12 cellular contexts compared by ENCODE assay signal in genomic region chr3:48435223-48435595, GRCh38. TPM values are rescaled to one million over a fixed set of nuclear protein-coding genes. Genes with fewer than 3 reads are reported as not detected.
DNase-seq lines count a peak whose midpoint lies in the region; FAIRE-seq and TF ChIP-seq lines count a peak whose summit lies in the region.
"Had no signal": no experiment of that assay in that cellular context is flagged by ENCODE, and none has a peak within 500 bp of the region (broad histone marks: within the 10 kb centered on the region; RNA-seq: fewer than 3 reads in every experiment).

No MANE protein-coding gene starts in this region.

- H3K27ac ChIP-seq in keratinocyte (ENCODE audit: control insufficient read depth, insufficient read depth, low read length) (peak overlapping the region; percentile 36), spleen (peak overlapping the region in 6 of 8 donors; percentile 70 to 89 (median 74))
- H3K27ac ChIP-seq: KMS-11 had no signal

- 87 to 92% (median 92%) methylated on average over 4 of the region's 4 CpGs for WGBS in spleen, 5 donors

- peaks cover 7% of the 10 kb centered on the region for H3K36me3 ChIP-seq in adipocyte (ENCODE audit: control insufficient read depth, insufficient read depth, low read length, severe bottlenecking)
- peaks cover 4 to 18% of the 10 kb centered on the region in 2 experiments for H3K36me3 ChIP-seq in keratinocyte (ENCODE audit: control insufficient read depth in 2 of 2, extremely low read depth in 1 of 2, insufficient read depth in 2 of 2, low read length in 2 of 2)
- peaks cover 0 to 34% (median 18%) of the 10 kb centered on the region in 6 donors for H3K36me3 ChIP-seq in spleen

- H3K4me2 ChIP-seq in keratinocyte (ENCODE audit: control insufficient read depth, extremely low read depth, insufficient read depth, low read depth, low read length), result peak overlapping the region; percentile 27
- H3K4me2 ChIP-seq: KMS-11 had no signal

- intact Hi-C loops in CD14-positive monocyte (cut with micrococcal nuclease), result loop anchor here (5.0 to 10.0 kb wide), 2 partner anchors 33 to 240 kb away; no protein-coding TSS in a partner anchor
- intact Hi-C loops in spleen (cut with DNase I; ENCODE audit: low total_unique reads), result loop anchor here (2.0 to 10.0 kb wide), 2 partner anchors 34 to 160 kb away; no protein-coding TSS in a partner anchor

- H3K4me1 ChIP-seq in adipocyte (ENCODE audit: control insufficient read depth, insufficient read depth, low read length) (peaks cover 50% of the 10 kb centered on the region), keratinocyte (ENCODE audit: control insufficient read depth, extremely low read depth, insufficient read depth, low read length) (peaks cover 62% of the 10 kb centered on the region), spleen (peaks cover 14 to 84% (median 50%) of the 10 kb centered on the region in 6 donors)

- H3K9me3 ChIP-seq in adipocyte (ENCODE audit: control insufficient read depth, low read length) (no peaks in the 10 kb centered on the region), keratinocyte (ENCODE audit: control insufficient read depth, low read depth, low read length) (no peaks in the 10 kb centered on the region), spleen (no peaks in the 10 kb centered on the region)
- H3K9me3 ChIP-seq: Caco-2, Peyer's patch had no signal

- H3K9me3 Mint-ChIP-seq in CD14-positive monocyte, result no peaks in the 10 kb centered on the region

- H3K4me1 Mint-ChIP-seq in CD14-positive monocyte, result peaks cover 30% of the 10 kb centered on the region

- H3K9me1 ChIP-seq in keratinocyte (ENCODE audit: control insufficient read depth, extremely low read depth, insufficient read depth, low read length), result no peaks in the 10 kb centered on the region

- H3K27ac Mint-ChIP-seq in CD14-positive monocyte, result peak overlapping the region in 1 of 7 donors; percentile 43
- H3K27ac Mint-ChIP-seq: activated CD8-positive, alpha-beta T cell treated with anti-CD3 and anti-CD28 coated beads, Interleukin-2, amount 10 ng/mL, durations not matched to agents 7 days and 5 days had no signal

- dilution Hi-C loops in keratinocyte (cut with MboI; ENCODE audit: extremely low pct_ligation_motif_present, low sequenced_read_pairs), result loop anchor here (25.0 kb wide), 1 partner anchor 173 kb away; no protein-coding TSS in a partner anchor

- H3K27me3 Mint-ChIP-seq in CD14-positive monocyte (ENCODE audit: low read depth in 3 of 3), result peaks cover 3 to 9% (median 4%) of the 10 kb centered on the region in 3 donors

- no peaks in the 10 kb centered on the region for H4K20me1 ChIP-seq in keratinocyte (ENCODE audit: control insufficient read depth, extremely low read depth, insufficient read depth, low read length)

- peaks cover 16% of the 10 kb centered on the region for H3K79me2 ChIP-seq in keratinocyte (ENCODE audit: control insufficient read depth, insufficient read depth, low read length)

- peaks cover 24 to 32% of the 10 kb centered on the region in 2 donors for H3K36me3 Mint-ChIP-seq in CD14-positive monocyte

- H3K27me3 ChIP-seq in adipocyte (replicated peaks; ENCODE audit: control insufficient read depth, insufficient read depth, low read length) (no peaks in the 10 kb centered on the region), keratinocyte (ENCODE audit: control insufficient read depth, extremely low read depth, insufficient read depth, low read length) (no peaks in the 10 kb centered on the region), spleen (replicated peaks in 1 of 7) (peaks cover 0 to 1% (median 0%) of the 10 kb centered on the region in 7 donors)
- H3K27me3 ChIP-seq: Peyer's patch had no signal

- DNase-seq in CD14-positive monocyte (ENCODE audit: low spot score), result peak; percentile 35
- no peak for DNase-seq in adipocyte (ENCODE audit: low read depth)
- DNase-seq in keratinocyte (ENCODE audit: low read depth, low spot score), result no peak
- DNase-seq in spleen, result no peak
- no peak for DNase-seq in middle frontal gyrus (ENCODE audit: extremely low spot score, low spot score)
- DNase-seq in NCI-H82 (lab: John Stamatoyannopoulos, UW), result no peak
- DNase-seq in SK-N-DZ (ENCODE audit: low spot score), result no peak
- no peak for DNase-seq in NCI-H1092 treated with DMSO at 0.1 percent for 48 hours (lab: John Stamatoyannopoulos, UW)
- DNase-seq: activated CD8-positive, alpha-beta T cell treated with anti-CD3 and anti-CD28 coated beads, Interleukin-2, amount 10 ng/mL, durations not matched to agents 7 days and 5 days had no signal

- TF ChIP-seq CTCF in CD14-positive monocyte (IDR thresholded peaks at IDR 0.05) (no peak), keratinocyte (optimal IDR thresholded peaks at IDR 0.05 in 1 of 3, IDR thresholded peaks at IDR 0.05 in 1 of 3, conservative IDR thresholded peaks at IDR 0.05 in 1 of 3; ENCODE audit: extremely low read depth in 1 of 3, insufficient read depth in 2 of 3, low read length in 3 of 3) (no peak), spleen (IDR thresholded peaks at IDR 0.05 in 8 of 11, conservative IDR thresholded peaks at IDR 0.05 in 3 of 11) (no peak)

- no peak overlapping the region for H3K4me3 Mint-ChIP-seq in CD14-positive monocyte
- H3K4me3 Mint-ChIP-seq: activated CD8-positive, alpha-beta T cell treated with anti-CD3 and anti-CD28 coated beads, Interleukin-2, amount 10 ng/mL, durations not matched to agents 7 days and 5 days had no signal

- peak overlapping the region; percentile 77 for H3K9ac ChIP-seq in adipocyte (ENCODE audit: low read length)
- H3K9ac ChIP-seq in keratinocyte (ENCODE audit: control insufficient read depth, extremely low read depth, insufficient read depth, low read length), result no peak overlapping the region
- H3K9ac ChIP-seq: KMS-11 had no signal

- no peak for TF ChIP-seq POLR2A in spleen (IDR thresholded peaks at IDR 0.05)

- no peak overlapping the region for H2AFZ ChIP-seq in keratinocyte (ENCODE audit: control insufficient read depth, low read length)

- FAIRE-seq in keratinocyte (lab: Jason Lieb, UNC), result no peak

- H3K4me3 ChIP-seq in adipocyte (ENCODE audit: low read length) (no peak overlapping the region), keratinocyte (ENCODE audit: control insufficient read depth in 2 of 3, extremely low read depth in 1 of 3, insufficient read depth in 2 of 3, low read depth in 1 of 3, low read length in 3 of 3) (no peak overlapping the region), spleen (no peak overlapping the region)
- H3K4me3 ChIP-seq: Peyer's patch had no signal

RNA-seq across cellular contexts. Expression of gene CCDC51, which starts 4.7 kb away (rescaled TPM):
- polyA plus RNA-seq in CD14-positive monocyte, result 1 to 10 TPM; 5.4 to 5.9 TPM
- polyA plus RNA-seq in keratinocyte, result 27.9 to 28.8 TPM (median 28.4 TPM) in 3 replicates
- 13.6 TPM for polyA plus RNA-seq in keratinocyte (2011; ENCODE audit: low read depth)
- 18.9 and 21.4 TPM in 2 replicates for polyA plus RNA-seq in keratinocyte (2011; cell fraction: cytosol; rRNA removed)
- polyA plus RNA-seq in keratinocyte (2011; cell fraction: nucleus; rRNA removed), result 20.3 and 22.1 TPM in 2 replicates
- 14.3 and 21.5 TPM in 2 replicates for polyA plus RNA-seq in keratinocyte (2012; ENCODE audit: low replicate concordance)
- polyA minus RNA-seq in keratinocyte, result 14.3 to 24.7 TPM (median 19.8 TPM) in 3 replicates
- 15.3 TPM for polyA minus RNA-seq in keratinocyte (2011; cell fraction: cytosol; rRNA and poly(A)+ RNA removed)
- 5.0 and 8.2 TPM in 2 replicates for polyA minus RNA-seq in keratinocyte (2011; cell fraction: nucleus; rRNA and poly(A)+ RNA removed)
- 10 to 100 TPM in 6 of 7 donors, 1 to 10 TPM in 1; 8.4 to 22.2 (median 18.7) TPM for total RNA-seq in spleen
- 10 to 100 TPM; 10.2 to 15.8 (median 12.4) TPM for polyA plus RNA-seq in spleen
- polyA plus RNA-seq in SK-N-DZ (2014; cell fraction: cytosol; rRNA removed), result 46.3 and 51.8 TPM in 2 replicates
- polyA plus RNA-seq in SK-N-DZ (2014; cell fraction: nucleus; rRNA removed), result 18.6 and 21.1 TPM in 2 replicates

RNA-seq across cellular contexts. Expression of gene TMA7, which starts 4.8 kb away (rescaled TPM):
- 100 to 1,000 TPM; 478 to 559 TPM for polyA plus RNA-seq in CD14-positive monocyte
- 190 to 418 TPM (median 306 TPM) in 3 replicates for polyA plus RNA-seq in keratinocyte
- 59.2 TPM for polyA plus RNA-seq in keratinocyte (2011; ENCODE audit: low read depth)
- polyA plus RNA-seq in keratinocyte (2011; cell fraction: cytosol; rRNA removed), result 291 and 312 TPM in 2 replicates
- polyA plus RNA-seq in keratinocyte (2011; cell fraction: nucleus; rRNA removed), result 60.6 and 110 TPM in 2 replicates
- 311 and 566 TPM in 2 replicates for polyA plus RNA-seq in keratinocyte (2012; ENCODE audit: low replicate concordance)
- polyA minus RNA-seq in keratinocyte, result 2.3 to 21.0 TPM (median 11.6 TPM) in 3 replicates
- polyA minus RNA-seq in keratinocyte (2011; cell fraction: cytosol; rRNA and poly(A)+ RNA removed), result 84.6 TPM
- 6.3 and 9.9 TPM in 2 replicates for polyA minus RNA-seq in keratinocyte (2011; cell fraction: nucleus; rRNA and poly(A)+ RNA removed)
- 100 to 1,000 TPM; 145 to 258 (median 170) TPM for total RNA-seq in spleen
- polyA plus RNA-seq in spleen, result 100 to 1,000 TPM; 606 to 753 (median 701) TPM
- polyA plus RNA-seq in SK-N-DZ (2014; cell fraction: cytosol; rRNA removed), result 296 and 348 TPM in 2 replicates
- polyA plus RNA-seq in SK-N-DZ (2014; cell fraction: nucleus; rRNA removed), result 209 and 321 TPM in 2 replicates

RNA-seq across cellular contexts. Expression of gene PLXNB1, which starts 5.3 kb away (rescaled TPM):
- under 1 TPM in 1 of 2 donors, not detected in 1; 0.14 TPM for polyA plus RNA-seq in CD14-positive monocyte
- polyA plus RNA-seq in keratinocyte, result 67.5 to 124 TPM (median 83.0 TPM) in 3 replicates
- polyA plus RNA-seq in keratinocyte (2011; ENCODE audit: low read depth), result 78.3 TPM
- 15.3 and 27.8 TPM in 2 replicates for polyA plus RNA-seq in keratinocyte (2011; cell fraction: cytosol; rRNA removed)
- 412 and 505 TPM in 2 replicates for polyA plus RNA-seq in keratinocyte (2011; cell fraction: nucleus; rRNA removed)
- polyA plus RNA-seq in keratinocyte (2012; ENCODE audit: low replicate concordance), result 67.7 and 78.5 TPM in 2 replicates
- polyA minus RNA-seq in keratinocyte, result 149 to 232 TPM (median 170 TPM) in 3 replicates
- polyA minus RNA-seq in keratinocyte (2011; cell fraction: cytosol; rRNA and poly(A)+ RNA removed), result 90.0 TPM
- 318 and 338 TPM in 2 replicates for polyA minus RNA-seq in keratinocyte (2011; cell fraction: nucleus; rRNA and poly(A)+ RNA removed)
- 10 to 100 TPM; 31.8 to 95.9 (median 58.2) TPM for total RNA-seq in spleen
- polyA plus RNA-seq in spleen, result 10 to 100 TPM; 12.3 to 58.3 (median 35.8) TPM
- 11.0 and 15.7 TPM in 2 replicates for polyA plus RNA-seq in SK-N-DZ (2014; cell fraction: cytosol; rRNA removed)
- polyA plus RNA-seq in SK-N-DZ (2014; cell fraction: nucleus; rRNA removed), result 176 and 212 TPM in 2 replicates

RNA-seq across cellular contexts. Expression of gene ATRIP, which starts 11.3 kb away (rescaled TPM):
- 1 to 10 TPM; 1.8 to 2.8 TPM for polyA plus RNA-seq in CD14-positive monocyte
- 8.6 to 9.7 TPM (median 9.1 TPM) in 3 replicates for polyA plus RNA-seq in keratinocyte
- 2.1 TPM for polyA plus RNA-seq in keratinocyte (2011; ENCODE audit: low read depth)
- 7.6 and 9.1 TPM in 2 replicates for polyA plus RNA-seq in keratinocyte (2011; cell fraction: cytosol; rRNA removed)
- polyA plus RNA-seq in keratinocyte (2011; cell fraction: nucleus; rRNA removed), result 13.1 and 13.9 TPM in 2 replicates
- 5.1 and 8.2 TPM in 2 replicates for polyA plus RNA-seq in keratinocyte (2012; ENCODE audit: low replicate concordance)
- polyA minus RNA-seq in keratinocyte, result 10.4 to 15.1 TPM (median 15.0 TPM) in 3 replicates
- 7.1 TPM for polyA minus RNA-seq in keratinocyte (2011; cell fraction: cytosol; rRNA and poly(A)+ RNA removed)
- polyA minus RNA-seq in keratinocyte (2011; cell fraction: nucleus; rRNA and poly(A)+ RNA removed), result 6.3 and 11.2 TPM in 2 replicates
- 10 to 100 TPM in 1 of 7 donors, 1 to 10 TPM in 6; 6.4 to 10.0 (median 7.0) TPM for total RNA-seq in spleen
- polyA plus RNA-seq in spleen, result 1 to 10 TPM; 5.2 to 5.7 (median 5.2) TPM
- polyA plus RNA-seq in SK-N-DZ (2014; cell fraction: cytosol; rRNA removed), result 8.2 and 8.6 TPM in 2 replicates
- polyA plus RNA-seq in SK-N-DZ (2014; cell fraction: nucleus; rRNA removed), result 16.8 and 17.7 TPM in 2 replicates

Comparison
In these comparisons a context has a peak if more than half of its experiments do, and no peak if none do; other contexts are left out.
1. RNA of gene PLXNB1, which starts 5.3 kb away (polyA plus RNA-seq): 15.3 to 505 TPM in keratinocyte and 12.3 to 58.3 TPM in spleen; 0.14 TPM in CD14-positive monocyte; every median in the first group is over 10 times any median in the second.